ENCODE assay signal across 8 cellular contexts in genomic region chr10:45971019-45971418, GRCh38. TPM values are rescaled to one million over a fixed set of nuclear protein-coding genes. Genes with fewer than 3 reads are reported as not detected.
A peak's percentile ranks its signal among the peaks of the same experiment; 100 is the strongest.
DNase-seq lines count a peak whose midpoint lies in the region; ATAC-seq and TF ChIP-seq lines count a peak whose summit lies in the region.
"Not testable (repeated sequence)": the region's sequence is repeated elsewhere in the genome, so short reads cannot be mapped to it uniquely, and the experiment has no call there.

No MANE protein-coding gene starts in this region.

- peak overlapping the region; percentile 78 for H3K4me2 ChIP-seq in HCT116 (ENCODE audit: low read length)

- RAD21 ChIA-PET in HCT116 (lab: Charles Lee; ENCODE audit: low non-redundant PET in 1 of 2, low total read pairs in 2 of 2, uncharacterized antibody in 2 of 2, unreplicated experiment in 2 of 2): not testable (repeated sequence)

- H3K9me3 ChIP-seq in HCT116 (ENCODE audit: control insufficient read depth in 1 of 2, insufficient read depth in 1 of 2, low read depth in 1 of 2, low read length in 2 of 2); Panc1 (ENCODE audit: control insufficient read depth, insufficient read depth, low read depth, low read length); colonic mucosa; heart right ventricle: not testable (repeated sequence)

- not testable (repeated sequence) for H4K20me1 ChIP-seq in HCT116 (ENCODE audit: insufficient read depth)

- not testable (repeated sequence) for H3K27ac ChIP-seq in HCT116 (ENCODE audit: low read depth, low read length); colonic mucosa; heart right ventricle
- H3K27ac ChIP-seq in Panc1 (ENCODE audit: low read length): peak overlapping the region; percentile 94

- H2AFZ ChIP-seq in HCT116 (ENCODE audit: low read depth, low read length, poor library complexity, severe bottlenecking): not testable (repeated sequence)

- not testable (repeated sequence) for H3K36me3 ChIP-seq in HCT116 (ENCODE audit: control insufficient read depth in 1 of 2, insufficient read depth in 2 of 2, low read length in 2 of 2); Panc1 (ENCODE audit: control insufficient read depth, insufficient read depth, low read length); colonic mucosa
- peaks cover 0 to 12% (median 0%) of the 10 kb centered on the region in 9 donors for H3K36me3 ChIP-seq in heart right ventricle

- not testable (repeated sequence) for H3K27me3 ChIP-seq in HCT116 (ENCODE audit: insufficient read depth, low read length); Panc1 (ENCODE audit: control insufficient read depth, insufficient read depth, low read length); colonic mucosa; heart right ventricle

- H3K4me1 ChIP-seq in HCT116 (ENCODE audit: control insufficient read depth in 1 of 2, insufficient read depth in 2 of 2, low read length in 2 of 2); Panc1 (ENCODE audit: control insufficient read depth, insufficient read depth, low read length); colonic mucosa: not testable (repeated sequence)
- H3K4me1 ChIP-seq in heart right ventricle: peaks cover 7 to 31% (median 19%) of the 10 kb centered on the region in 9 donors

- H3K36me3 Mint-ChIP-seq in activated T-cell treated with anti-CD3 and anti-CD28 coated beads, Interleukin-2, amount 50 U/mL, for 4 hours (ENCODE audit: insufficient read depth); natural killer cell: not testable (repeated sequence)
- H3K36me3 Mint-ChIP-seq in stimulated activated effector memory CD8-positive, alpha-beta T cell treated with anti-CD3 and anti-CD28 coated beads, Interleukin-12 subunit alpha, Interleukin-12 subunit beta, amount 100 ng/mL, for 72 hours: peaks cover 32% of the 10 kb centered on the region

- CTCF ChIA-PET in HCT116 (lab: Charles Lee); Panc1 (lab: Charles Lee): not testable (repeated sequence)

- intact Hi-C loops in HCT116 (cut with micrococcal nuclease); Panc1 (cut with micrococcal nuclease; ENCODE audit: unreplicated experiment): not testable (repeated sequence)
- intact Hi-C loops in colonic mucosa (cut with DNase I) (loop anchor here (10.0 kb wide), 1 partner anchor 54 kb away; no protein-coding TSS in a partner anchor), heart right ventricle (cut with DNase I) (loop anchor here in 2 of 10 donors (10.0 kb wide), 1 partner anchor 54 kb away; no protein-coding TSS in a partner anchor), natural killer cell (cut with micrococcal nuclease) (loop anchor here (5.0 kb wide), 1 partner anchor 56 kb away; no protein-coding TSS in a partner anchor)

- H3K9ac ChIP-seq in HCT116 (ENCODE audit: low read length): peak overlapping the region; percentile 81
- not testable (repeated sequence) for H3K9ac ChIP-seq in colonic mucosa (ENCODE audit: low read depth in 2 of 2, low read length in 2 of 2)

- not testable (repeated sequence) for ATAC-seq in HCT116; Panc1; activated T-cell treated with anti-CD3 and anti-CD28 coated beads, Interleukin-2, amount 50 U/mL, for 4 hours; heart right ventricle; natural killer cell; stimulated activated effector memory CD8-positive, alpha-beta T cell treated with anti-CD3 and anti-CD28 coated beads, Interleukin-12 subunit alpha, Interleukin-12 subunit beta, amount 100 ng/mL, for 72 hours

- H3K79me2 ChIP-seq in HCT116 (ENCODE audit: insufficient read depth, low read length): peaks cover 87% of the 10 kb centered on the region

- not testable (repeated sequence) for TF ChIP-seq POLR2A in HCT116 (IDR thresholded peaks at IDR 0.05; ENCODE audit: borderline replicate concordance, extremely low read depth, insufficient read depth, insufficient read length)

- WGBS in heart right ventricle, 2 donors: 53 to 57% methylated on average over 14 of the region's 14 CpGs

- peak overlapping the region; percentile 99 for H3K4me3 Mint-ChIP-seq in activated T-cell treated with anti-CD3 and anti-CD28 coated beads, Interleukin-2, amount 50 U/mL, for 4 hours
- peak overlapping the region; percentile 98 for H3K4me3 Mint-ChIP-seq in natural killer cell
- H3K4me3 Mint-ChIP-seq in stimulated activated effector memory CD8-positive, alpha-beta T cell treated with anti-CD3 and anti-CD28 coated beads, Interleukin-12 subunit alpha, Interleukin-12 subunit beta, amount 100 ng/mL, for 72 hours: peak overlapping the region; percentile 98

- H3K4me3 ChIP-seq in AG10803 (ENCODE audit: low read length) (peak overlapping the region; percentile 73), HCT116 (replicated peaks in 1 of 2; ENCODE audit: low read depth in 1 of 2, low read length in 2 of 2) (peak overlapping the region; percentile 77 to 78), Panc1 (ENCODE audit: low read depth in 2 of 2, low read length in 2 of 2) (peak overlapping the region; percentile 83 to 94), colonic mucosa (peak overlapping the region; percentile 96), heart right ventricle (peak overlapping the region in 9 of 10 donors; percentile 69 to 96 (median 91))

- peaks cover 44% of the 10 kb centered on the region for H3K4me1 Mint-ChIP-seq in activated T-cell treated with anti-CD3 and anti-CD28 coated beads, Interleukin-2, amount 50 U/mL, for 4 hours (ENCODE audit: low read depth)
- peaks cover 47 to 57% of the 10 kb centered on the region in 2 donors for H3K4me1 Mint-ChIP-seq in natural killer cell
- H3K4me1 Mint-ChIP-seq in stimulated activated effector memory CD8-positive, alpha-beta T cell treated with anti-CD3 and anti-CD28 coated beads, Interleukin-12 subunit alpha, Interleukin-12 subunit beta, amount 100 ng/mL, for 72 hours: peaks cover 38% of the 10 kb centered on the region

- not testable (repeated sequence) for DNase-seq in AG10803 (ENCODE audit: low read depth); HCT116 (ENCODE audit: low read depth, low spot score); Panc1 (ENCODE audit: low read depth, low spot score); activated T-cell treated with anti-CD3 and anti-CD28 coated beads, Interleukin-2, amount 50 U/mL, for 4 hours; heart right ventricle; natural killer cell; stimulated activated effector memory CD8-positive, alpha-beta T cell treated with anti-CD3 and anti-CD28 coated beads, Interleukin-12 subunit alpha, Interleukin-12 subunit beta, amount 100 ng/mL, for 72 hours (ENCODE audit: low spot score in 2 of 2)
- DNase-seq in colonic mucosa: peak; percentile 23

- not testable (repeated sequence) for H3K9me2 ChIP-seq in HCT116 (ENCODE audit: insufficient read depth)

- not testable (repeated sequence) for H3K9me3 Mint-ChIP-seq in activated T-cell treated with anti-CD3 and anti-CD28 coated beads, Interleukin-2, amount 50 U/mL, for 4 hours; natural killer cell; stimulated activated effector memory CD8-positive, alpha-beta T cell treated with anti-CD3 and anti-CD28 coated beads, Interleukin-12 subunit alpha, Interleukin-12 subunit beta, amount 100 ng/mL, for 72 hours

- not testable (repeated sequence) for H3K27ac Mint-ChIP-seq in natural killer cell
- H3K27ac Mint-ChIP-seq in stimulated activated effector memory CD8-positive, alpha-beta T cell treated with anti-CD3 and anti-CD28 coated beads, Interleukin-12 subunit alpha, Interleukin-12 subunit beta, amount 100 ng/mL, for 72 hours: peak overlapping the region; percentile 97

- TF ChIP-seq CTCF in AG10803 (conservative IDR thresholded peaks at IDR 0.05; ENCODE audit: low read length); HCT116 (IDR thresholded peaks at IDR 0.05 in 2 of 3, conservative IDR thresholded peaks at IDR 0.05 in 1 of 3; ENCODE audit: borderline replicate concordance in 1 of 3, insufficient read depth in 1 of 3, low read depth in 2 of 3, low read length in 2 of 3); Panc1 (IDR thresholded peaks at IDR 0.05); colonic mucosa (IDR thresholded peaks at IDR 0.05); heart right ventricle (IDR thresholded peaks at IDR 0.05); natural killer cell (IDR thresholded peaks at IDR 0.05): not testable (repeated sequence)

- H3K27me3 Mint-ChIP-seq in activated T-cell treated with anti-CD3 and anti-CD28 coated beads, Interleukin-2, amount 50 U/mL, for 4 hours (ENCODE audit: low read depth); natural killer cell (ENCODE audit: low read depth in 2 of 2): not testable (repeated sequence)

- not testable (repeated sequence) for TF ChIP-seq RAD21 in HCT116 (IDR thresholded peaks at IDR 0.05; ENCODE audit: low read depth)

- not testable (repeated sequence) for BruUV-seq in HCT116 (replicated peaks; lab: Mats Ljungman, UMichigan); Panc1 (replicated peaks; lab: Mats Ljungman, UMichigan)

- in situ Hi-C loops in Panc1 (cut with HindIII; ENCODE audit: low pct_unique_long_range_greater_than_20kb, low sequenced_read_pairs): not testable (repeated sequence)

- POLR2A ChIA-PET in HCT116 (lab: Charles Lee); Panc1 (lab: Charles Lee): not testable (repeated sequence)

RNA-seq across cellular contexts. Expression of gene TIMM23, which starts 1.3 kb away (rescaled TPM):
- total RNA-seq in HCT116 (2021; ENCODE audit: unreplicated experiment) (70.1 TPM), Panc1 (2021; ENCODE audit: unreplicated experiment) (103 TPM), colonic mucosa (10 to 100 TPM; 42.8 to 73.1 TPM), heart right ventricle (100 to 1,000 TPM in 1 of 10 donors, 10 to 100 TPM in 9; 73.5 to 109 (median 83.1) TPM), natural killer cell (10 to 100 TPM; 26.9 to 31.5 (median 27.3) TPM)
- polyA plus RNA-seq in HCT116 (2012): 45.8 and 59.2 TPM in 2 replicates
- polyA plus RNA-seq in Panc1 (2012; ENCODE audit: insufficient read length): 85.8 TPM
- 100 to 1,000 TPM; 125 to 129 (median 125) TPM for total RNA-seq in activated T-cell treated with anti-CD3 and anti-CD28 coated beads, Interleukin-2, amount 50 U/mL, for 4 hours
- polyA plus RNA-seq in heart right ventricle: 100 to 1,000 TPM in 1 of 2 donors, 10 to 100 TPM in 1; 95.7 to 113 TPM

RNA-seq across cellular contexts. Expression of gene NCOA4, which starts 59.4 kb away (rescaled TPM):
- total RNA-seq in HCT116 (2021; ENCODE audit: unreplicated experiment): 68.0 TPM
- 32.6 and 39.9 TPM in 2 replicates for polyA plus RNA-seq in HCT116 (2012)
- 119 TPM for total RNA-seq in Panc1 (2021; ENCODE audit: unreplicated experiment)
- polyA plus RNA-seq in Panc1 (2012; ENCODE audit: insufficient read length): 57.3 TPM
- 10 to 100 TPM; 83.3 to 90.7 (median 89.1) TPM for total RNA-seq in activated T-cell treated with anti-CD3 and anti-CD28 coated beads, Interleukin-2, amount 50 U/mL, for 4 hours
- total RNA-seq in colonic mucosa: 100 to 1,000 TPM; 132 to 192 TPM
- 100 to 1,000 TPM; 224 to 287 (median 259) TPM for total RNA-seq in heart right ventricle
- 10 to 100 TPM; 36.7 to 60.2 TPM for polyA plus RNA-seq in heart right ventricle
- total RNA-seq in natural killer cell: 100 to 1,000 TPM in 2 of 3 donors, 10 to 100 TPM in 1; 88.4 to 104 (median 103) TPM
